Comparison of ENCODE assay signal across 16 cellular contexts in genomic region chr5:132665681-132666080, GRCh38. TPM values are rescaled to one million over a fixed set of nuclear protein-coding genes. Genes with fewer than 3 reads are reported as not detected.
DNase-seq lines count a peak whose midpoint lies in the region; ATAC-seq and TF ChIP-seq lines count a peak whose summit lies in the region.
"Had no signal": no experiment of that assay in that cellular context is flagged by ENCODE, and none has a peak within 500 bp of the region (broad histone marks: within the 10 kb centered on the region; RNA-seq: fewer than 3 reads in every experiment).

No MANE protein-coding gene starts in this region.

- no peak overlapping the region for H3K4me3 Mint-ChIP-seq in activated CD4-positive, alpha-beta T cell treated with anti-CD3 and anti-CD28 coated beads, Interleukin-2, amount 10 ng/mL, durations not matched to agents 24 days and 14 days
- peak overlapping the region; percentile 50 for H3K4me3 Mint-ChIP-seq in T-helper 17 cell
- H3K4me3 Mint-ChIP-seq in central memory CD8-positive, alpha-beta T cell = no peak overlapping the region
- H3K4me3 Mint-ChIP-seq: CD4-positive, CD25-positive, alpha-beta regulatory T cell had no signal

- H3K27ac Mint-ChIP-seq in activated CD4-positive, alpha-beta T cell treated with anti-CD3 and anti-CD28 coated beads, Interleukin-2, amount 10 ng/mL, durations not matched to agents 24 days and 14 days = peak overlapping the region; percentile 68
- no peak overlapping the region for H3K27ac Mint-ChIP-seq in T-helper 17 cell
- peak overlapping the region; percentile 97 for H3K27ac Mint-ChIP-seq in central memory CD8-positive, alpha-beta T cell (ENCODE audit: low read depth)
- H3K27ac Mint-ChIP-seq: CD4-positive, CD25-positive, alpha-beta regulatory T cell had no signal

- no peaks in the 10 kb centered on the region for H3K36me3 Mint-ChIP-seq in activated CD4-positive, alpha-beta T cell treated with anti-CD3 and anti-CD28 coated beads, Interleukin-2, amount 10 ng/mL, durations not matched to agents 24 days and 14 days (ENCODE audit: low read depth)
- H3K36me3 Mint-ChIP-seq in T-helper 17 cell (ENCODE audit: low read depth) = peaks cover 2% of the 10 kb centered on the region
- peaks cover 6% of the 10 kb centered on the region for H3K36me3 Mint-ChIP-seq in central memory CD8-positive, alpha-beta T cell (ENCODE audit: insufficient read depth)
- H3K36me3 Mint-ChIP-seq: CD4-positive, CD25-positive, alpha-beta regulatory T cell had no signal

- H3K4me3 ChIP-seq in osteoblast (ENCODE audit: insufficient read depth, low read length) = no peak overlapping the region
- H3K4me3 ChIP-seq: BLaER1 treated with 17β-estradiol and CSF1 and Interleukin-3, amounts not matched to agents 10 nM and 100 nM; GM23248 had no signal

- no peak for ATAC-seq in T-helper 17 cell
- no peak for ATAC-seq in central memory CD8-positive, alpha-beta T cell (replicated peaks; ENCODE audit: extremely low read depth, poor library complexity, severe bottlenecking)
- ATAC-seq in HG03039 (IDR thresholded peaks at IDR 0.05; ENCODE audit: unreplicated experiment) = no peak

- no peak overlapping the region for H3K4me2 ChIP-seq in osteoblast (ENCODE audit: insufficient read depth, low read length)
- H3K4me2 ChIP-seq: BLaER1 treated with 17β-estradiol and CSF1 and Interleukin-3, amounts not matched to agents 10 nM and 100 nM had no signal

- H3K79me2 ChIP-seq in osteoblast (ENCODE audit: insufficient read depth, low read length) = no peaks in the 10 kb centered on the region

- peaks cover 48% of the 10 kb centered on the region for H3K4me1 Mint-ChIP-seq in activated CD4-positive, alpha-beta T cell treated with anti-CD3 and anti-CD28 coated beads, Interleukin-2, amount 10 ng/mL, durations not matched to agents 24 days and 14 days
- H3K4me1 Mint-ChIP-seq in T-helper 17 cell = peaks cover 11% of the 10 kb centered on the region
- H3K4me1 Mint-ChIP-seq in central memory CD8-positive, alpha-beta T cell = peaks cover 32% of the 10 kb centered on the region

- H3K36me3 ChIP-seq in osteoblast (ENCODE audit: insufficient read depth, low read length) = no peaks in the 10 kb centered on the region
- H3K36me3 ChIP-seq: BLaER1 treated with 17β-estradiol and CSF1 and Interleukin-3, amounts not matched to agents 10 nM and 100 nM had no signal

- no peaks in the 10 kb centered on the region for H3K27me3 ChIP-seq in osteoblast (ENCODE audit: insufficient read depth, low read length)
- H3K27me3 ChIP-seq: BLaER1 treated with 17β-estradiol and CSF1 and Interleukin-3, amounts not matched to agents 10 nM and 100 nM had no signal

- H3K27ac ChIP-seq in osteoblast (ENCODE audit: low read depth, low read length) = no peak overlapping the region
- H3K27ac ChIP-seq: BLaER1 treated with 17β-estradiol and CSF1 and Interleukin-3, amounts not matched to agents 10 nM and 100 nM; GM23248 had no signal

- peaks cover 6% of the 10 kb centered on the region for H3K4me1 ChIP-seq in osteoblast (ENCODE audit: insufficient read depth, low read length)

- no peak for TF ChIP-seq CTCF in osteoblast (IDR thresholded peaks at IDR 0.05; ENCODE audit: extremely low read depth, low read depth, low read length)

- H3K9me3 ChIP-seq in T-helper 17 cell (ENCODE audit: control insufficient read depth, low read length, poor library complexity, severe bottlenecking) = no peaks in the 10 kb centered on the region
- H3K9me3 ChIP-seq in osteoblast (ENCODE audit: low read depth, low read length) = no peaks in the 10 kb centered on the region

- H2AFZ ChIP-seq in osteoblast (ENCODE audit: low read length) = no peak overlapping the region
- H2AFZ ChIP-seq: GM23248 had no signal

- no peaks in the 10 kb centered on the region for H3K9me3 Mint-ChIP-seq in activated CD4-positive, alpha-beta T cell treated with anti-CD3 and anti-CD28 coated beads, Interleukin-2, amount 10 ng/mL, durations not matched to agents 24 days and 14 days
- no peaks in the 10 kb centered on the region for H3K9me3 Mint-ChIP-seq in central memory CD8-positive, alpha-beta T cell
- H3K9me3 Mint-ChIP-seq: CD4-positive, CD25-positive, alpha-beta regulatory T cell had no signal

- DNase-seq in activated CD4-positive, alpha-beta T cell treated with anti-CD3 and anti-CD28 coated beads, Interleukin-2, amount 10 ng/mL, durations not matched to agents 24 days and 14 days = no peak
- no peak for DNase-seq in activated CD4-positive, alpha-beta T cell treated with anti-CD3 and anti-CD28 coated beads, Interleukin-2, amount 50 U/mL, for 48 hours
- no peak for DNase-seq in T-helper 17 cell
- DNase-seq in central memory CD8-positive, alpha-beta T cell (ENCODE audit: low spot score in 2 of 2) = no peak
- peak; percentile 32 for DNase-seq in osteoblast (ENCODE audit: insufficient read length, low spot score, missing footprints)
- no peak for DNase-seq in activated CD4-positive, CD25-positive, alpha-beta regulatory T cell treated with anti-CD3 and anti-CD28 coated beads, Interleukin-2, amount 50 U/mL, for 72 hours
- no peak for DNase-seq in head of caudate nucleus
- DNase-seq: ACHN; CD4-positive, CD25-positive, alpha-beta regulatory T cell; DMS53; GF-D8; GM23248 had no signal

- no peaks in the 10 kb centered on the region for H4K20me1 ChIP-seq in osteoblast (ENCODE audit: insufficient read depth, low read length)
- H4K20me1 ChIP-seq: BLaER1 treated with 17β-estradiol and CSF1 and Interleukin-3, amounts not matched to agents 10 nM and 100 nM had no signal

- H3K27me3 Mint-ChIP-seq in activated CD4-positive, alpha-beta T cell treated with anti-CD3 and anti-CD28 coated beads, Interleukin-2, amount 10 ng/mL, durations not matched to agents 24 days and 14 days = no peaks in the 10 kb centered on the region
- H3K27me3 Mint-ChIP-seq in T-helper 17 cell = peaks cover 8% of the 10 kb centered on the region
- H3K27me3 Mint-ChIP-seq in central memory CD8-positive, alpha-beta T cell = no peaks in the 10 kb centered on the region

- intact Hi-C loops in activated CD4-positive, alpha-beta T cell treated with anti-CD3 and anti-CD28 coated beads, Interleukin-2, amount 10 ng/mL, durations not matched to agents 24 days and 14 days (cut with micrococcal nuclease) = no loop called here
- intact Hi-C loops in head of caudate nucleus (cut with DNase I) = no loop called here

RNA-seq across cellular contexts. Expression of gene IL13, which starts 7.7 kb away (rescaled TPM):
- total RNA-seq in activated CD4-positive, alpha-beta T cell treated with anti-CD3 and anti-CD28 coated beads, Interleukin-2, amount 10 ng/mL, durations not matched to agents 24 days and 14 days = 231 and 239 TPM in 2 replicates
- under 1 TPM in 1 of 2 donors, not detected in 1; 0.20 TPM for total RNA-seq in T-helper 17 cell
- total RNA-seq in osteoblast = under 0.01 TPM in 1 of 2 replicates, not detected in the other
- total RNA-seq: A172, GM23248, HT1080 had no signal

RNA-seq across cellular contexts. Expression of gene IL4, which starts 8.1 kb away (rescaled TPM):
- 20.5 and 21.2 TPM in 2 replicates for total RNA-seq in activated CD4-positive, alpha-beta T cell treated with anti-CD3 and anti-CD28 coated beads, Interleukin-2, amount 10 ng/mL, durations not matched to agents 24 days and 14 days
- total RNA-seq in T-helper 17 cell (not detected), osteoblast (not detected in 2 replicates)
- total RNA-seq: A172, GM23248, HT1080 had no signal

Comparison
In these comparisons a context has a peak if more than half of its experiments do, and no peak if none do; other contexts are left out.
1. RNA of gene IL13, which starts 7.7 kb away (total RNA-seq): 231 to 239 TPM in activated CD4-positive, alpha-beta T cell treated with anti-CD3 and anti-CD28 coated beads, Interleukin-2, amount 10 ng/mL, durations not matched to agents 24 days and 14 days; 0.20 TPM in T-helper 17 cell and under 0.01 TPM in osteoblast; every median in the first group is over 100 times any median in the second.
2. RNA of gene IL4, which starts 8.1 kb away (total RNA-seq): 20.5 to 21.2 TPM in activated CD4-positive, alpha-beta T cell treated with anti-CD3 and anti-CD28 coated beads, Interleukin-2, amount 10 ng/mL, durations not matched to agents 24 days and 14 days; not detected in T-helper 17 cell and not detected in osteoblast; every median in the first group is over 10 times any median in the second.